In genomic region chr1:234381699-234382555, GRCh38 we compare ENCODE assay signal across 16 cellular contexts.
"Had no signal": no experiment of that assay in that cellular context is flagged by ENCODE, and none has a peak within 500 bp of the region (broad histone marks: within the 10 kb centered on the region; RNA-seq: fewer than 3 reads in every experiment).

No MANE protein-coding gene starts in this region.

- H3K27ac Mint-ChIP-seq: T-helper 1 cell treated with Interleukin-12 subunit alpha and Interleukin-12 subunit beta and Interleukin-4 antibody, amounts not matched to agents 30 μg/mL and 1 μg/mL, for 36 hours had no signal

- DNase-seq: activated CD4-positive, alpha-beta T cell treated with anti-CD3 and anti-CD28 coated beads for 4 hours; activated effector memory CD4-positive, alpha-beta T cell treated with anti-CD3 and anti-CD28 coated beads, Interleukin-2, amount 50 U/mL, for 16 hours; adrenal gland; colonic mucosa; hippocampal formation; kidney; left lung; mammary epithelial cell; natural killer cell; nucleus accumbens; posterior cingulate gyrus; stimulated activated CD4-positive, alpha-beta T cell treated with anti-CD3 and anti-CD28 coated beads, Interleukin-2, amount 100 ng/mL, for 48 hours; stimulated activated naive CD4-positive, alpha-beta T cell treated with Interleukin-2 at 50 U/mL for 16 hours; trophoblast cell had no signal

- H3K4me3 Mint-ChIP-seq: natural killer cell; T-helper 1 cell treated with Interleukin-12 subunit alpha and Interleukin-12 subunit beta and Interleukin-4 antibody, amounts not matched to agents 30 μg/mL and 1 μg/mL, for 36 hours had no signal

- ATAC-seq: esophagus mucosa, left lung, natural killer cell had no signal

- H3K9me3 Mint-ChIP-seq: natural killer cell; T-helper 1 cell treated with Interleukin-12 subunit alpha and Interleukin-12 subunit beta and Interleukin-4 antibody, amounts not matched to agents 30 μg/mL and 1 μg/mL, for 36 hours had no signal
